In genomic region chr16:397135-397661, GRCh38 we compare ENCODE assay signal across 8 cellular contexts. TPM values are rescaled to one million over a fixed set of nuclear protein-coding genes. Genes with fewer than 3 reads are reported as not detected.
DNase-seq lines count a peak whose midpoint lies in the region; ATAC-seq, FAIRE-seq and TF ChIP-seq lines count a peak whose summit lies in the region.

TSS of gene NME4 (plus strand) at chr16:397199. CDS start at chr16:397223, 24 bp downstream.

- peaks cover 0 to 7% (median 2%) of the 10 kb centered on the region in 3 donors for H3K4me1 ChIP-seq in pancreas

- H3K36me3 ChIP-seq in pancreas: no peaks in the 10 kb centered on the region

- peak within 1 kb of the TSS; percentile 37 to 54 (median 46) for H3K4me3 ChIP-seq in pancreas

- intact Hi-C loops in Right ventricle myocardium superior (cut with DNase I): no loop called here
- intact Hi-C loops in pancreas (cut with DNase I): no loop called here

- 0 to 5% methylated on average over 18 to 75 of the region's 75 CpGs for WGBS in pancreas, 2 donors

- ATAC-seq in Right ventricle myocardium superior (ENCODE audit: poor library complexity): no peak
- no peak for ATAC-seq in pancreas
- no peak for ATAC-seq in HG03280 (IDR thresholded peaks at IDR 0.05; ENCODE audit: unreplicated experiment)
- ATAC-seq in GM19328 (IDR thresholded peaks at IDR 0.05; ENCODE audit: unreplicated experiment): no peak

- no peaks in the 10 kb centered on the region for H3K27me3 ChIP-seq in pancreas

- no peak for FAIRE-seq in pancreas (lab: Jason Lieb, UNC)

- DNase-seq in ELF-1 (ENCODE audit: low read depth, low spot score) (peak; percentile 57), HT1080 (ENCODE audit: low read depth) (no peak), Right ventricle myocardium superior (peak; percentile 69), pancreas (peak in 3 of 6 donors; percentile 17 to 85 (median 57)), DMS79 (lab: John Stamatoyannopoulos, UW) (no peak)
- DNase-seq in activated naive CD4-positive, alpha-beta T cell treated with Interleukin-2 at 50 U/mL for 16 hours: peak; percentile 24

- no peak for TF ChIP-seq CTCF in pancreas (IDR thresholded peaks at IDR 0.05)

- no peaks in the 10 kb centered on the region for H3K9me3 ChIP-seq in pancreas

- peak within 1 kb of the TSS; percentile 28 to 63 (median 54) for H3K27ac ChIP-seq in pancreas

RNA-seq across cellular contexts. Expression of gene NME4, which starts in this region (rescaled TPM):
- total RNA-seq in HT1080 (2014; rRNA removed; shearing (Covaris generic)): 135 and 140 TPM in 2 replicates
- 149 and 151 TPM in 2 replicates for polyA plus RNA-seq in HT1080 (2015; cell fraction: cytosol; rRNA removed)
- polyA plus RNA-seq in HT1080 (2015; cell fraction: nucleus; rRNA removed): 44.7 and 55.2 TPM in 2 replicates
- total RNA-seq in Right ventricle myocardium superior (81.6 TPM), pancreas (10 to 100 TPM; 11.0 to 32.5 (median 20.8) TPM)
- 10 to 100 TPM; 48.4 to 68.6 TPM for polyA plus RNA-seq in pancreas

Comparison
In these comparisons a context has a peak if more than half of its experiments do, and no peak if none do; other contexts are left out.
1. DNase-seq: peak in ELF-1 (single experiment), activated naive CD4-positive, alpha-beta T cell treated with Interleukin-2 at 50 U/mL for 16 hours (single experiment) and Right ventricle myocardium superior (single experiment); none in HT1080 (single experiment) and DMS79 (single experiment).